10 cellular contexts compared by ENCODE assay signal in genomic region chr3:154059798-154060197, GRCh38.
DNase-seq lines count a peak whose midpoint lies in the region; ATAC-seq and TF ChIP-seq lines count a peak whose summit lies in the region.
"Had no signal": no experiment of that assay in that cellular context is flagged by ENCODE, and none has a peak within 500 bp of the region (broad histone marks: within the 10 kb centered on the region; RNA-seq: fewer than 3 reads in every experiment).

No MANE protein-coding gene starts in this region.

- H3K27me3 ChIP-seq in ACC112 (ENCODE audit: insufficient read depth, low read length) (no peaks in the 10 kb centered on the region), parathyroid adenoma (ENCODE audit: control insufficient read depth, insufficient read depth, low read length) (no peaks in the 10 kb centered on the region)

- H3K4me2 ChIP-seq in parathyroid adenoma (ENCODE audit: low read length) = peak overlapping the region; percentile 76

- peak overlapping the region; percentile 31 for H2AFZ ChIP-seq in ACC112 (ENCODE audit: low read length, unreplicated experiment)
- H2AFZ ChIP-seq in parathyroid adenoma = peak overlapping the region; percentile 40

- H3K27ac ChIP-seq in ACC112 (ENCODE audit: low read depth, low read length) (no peak overlapping the region), SK-N-MC (peak overlapping the region; percentile 39; the same call in 1 of the 2 replicates), parathyroid adenoma (peak overlapping the region; percentile 80)

- H3K79me2 ChIP-seq in ACC112 (ENCODE audit: control insufficient read depth, insufficient read depth, low read length, unreplicated experiment) = no peaks in the 10 kb centered on the region
- H3K79me2 ChIP-seq in parathyroid adenoma = no peaks in the 10 kb centered on the region

- H3K9me3 ChIP-seq in SK-N-MC (ENCODE audit: low read depth, low read length) (no peaks in the 10 kb centered on the region), parathyroid adenoma (ENCODE audit: control insufficient read depth, low read length) (no peaks in the 10 kb centered on the region)

- TF ChIP-seq CTCF in fibroblast of pulmonary artery (IDR thresholded peaks at IDR 0.05; ENCODE audit: low read length, missing control alignments) (no peak), parathyroid adenoma (IDR thresholded peaks at IDR 0.05) (no peak)

- H3K4me1 ChIP-seq in ACC112 (ENCODE audit: control insufficient read depth, insufficient read depth, low read length, unreplicated experiment) (peaks cover 5% of the 10 kb centered on the region), parathyroid adenoma (peaks cover 37% of the 10 kb centered on the region)

- H3K9ac ChIP-seq in SK-N-MC (ENCODE audit: insufficient read length) (peak overlapping the region; percentile 6), parathyroid adenoma (no peak overlapping the region)

- DNase-seq in SK-N-MC (ENCODE audit: low read depth, low spot score) = no peak
- DNase-seq in fibroblast of pulmonary artery (ENCODE audit: low read depth) = peak; percentile 16
- DNase-seq in activated CD4-positive, alpha-beta T cell treated with anti-CD3 and anti-CD28 coated beads for 48 hours = no peak
- DNase-seq in NK-92 (lab: John Stamatoyannopoulos, UW; ENCODE audit: unreplicated experiment) = no peak
- DNase-seq: occipital lobe; stimulated activated CD4-positive, alpha-beta T cell treated with anti-CD3 and anti-CD28 coated beads, Interleukin-4, amount 100 ng/mL, for 1 hour had no signal

- H3K4me3 ChIP-seq in ACC112 (ENCODE audit: low read depth, low read length) = no peak overlapping the region
- H3K4me3 ChIP-seq in SK-N-MC = peak overlapping the region; percentile 8; the same call in 1 of the 2 replicates
- H3K4me3 ChIP-seq in fibroblast of pulmonary artery (replicated peaks; ENCODE audit: low read depth, low read length) = no peak overlapping the region
- peak overlapping the region; percentile 53 for H3K4me3 ChIP-seq in parathyroid adenoma (ENCODE audit: low read depth, low read length)

- ATAC-seq in HG02884 (IDR thresholded peaks at IDR 0.05; ENCODE audit: unreplicated experiment) (no peak), GM18907 (IDR thresholded peaks at IDR 0.05; ENCODE audit: unreplicated experiment) (no peak)

- H3K36me3 ChIP-seq in ACC112 (ENCODE audit: insufficient read depth, low read length) = no peaks in the 10 kb centered on the region
- H3K36me3 ChIP-seq in SK-N-MC (ENCODE audit: insufficient read depth, low read length) = no peaks in the 10 kb centered on the region
- no peaks in the 10 kb centered on the region for H3K36me3 ChIP-seq in parathyroid adenoma (ENCODE audit: control insufficient read depth, insufficient read depth, low read length)

Comparison
In these comparisons a context has a peak if more than half of its experiments do, and no peak if none do; other contexts are left out.
1. H3K4me3 ChIP-seq: peak in SK-N-MC (single experiment) and parathyroid adenoma (single experiment); none in ACC112 (single experiment) and fibroblast of pulmonary artery (single experiment).